ENCODE assay signal across 29 cellular contexts in the genomic region with DNA sequence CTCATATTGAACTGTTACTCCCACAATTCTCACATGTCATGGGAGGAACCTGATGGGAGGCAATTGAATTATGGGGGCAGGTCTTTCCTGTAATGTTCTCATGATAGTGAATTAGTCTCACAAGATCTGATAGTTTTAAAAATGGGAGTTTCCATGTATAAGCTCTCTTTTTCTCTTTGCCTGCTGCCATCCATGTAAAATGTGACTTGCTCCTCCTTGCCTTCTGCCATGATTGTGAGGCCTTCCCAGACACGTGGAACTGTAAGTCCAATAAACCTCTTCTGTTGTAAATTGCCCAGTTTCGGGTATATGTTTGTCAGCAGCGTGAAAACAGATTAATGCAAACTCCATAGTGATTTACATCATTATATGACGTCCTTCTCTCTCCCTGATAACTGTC.
"Had no signal": no experiment of that assay in that cellular context is flagged by ENCODE, and none has a peak within 500 bp of the region (broad histone marks: within the 10 kb centered on the region; RNA-seq: fewer than 3 reads in every experiment).

No MANE protein-coding gene starts in this region.

- H3K36me3 Mint-ChIP-seq: stimulated activated effector memory CD8-positive, alpha-beta T cell treated with anti-CD3 and anti-CD28 coated beads, Interleukin-12 subunit alpha, Interleukin-12 subunit beta, amount 100 ng/mL, for 72 hours; stimulated activated memory B cell treated with anti-CD40 and anti-IgM and Interleukin-4, amounts not matched to agents 10 μg/mL and 1 μg/mL and 100 μg/mL, for 72 hours; stimulated activated naive B cell treated with anti-CD40 and anti-IgM and Interleukin-4, amounts not matched to agents 10 μg/mL and 1 μg/mL and 100 μg/mL, for 72 hours; type B pancreatic cell had no signal

- H3K4me3 ChIP-seq: stomach, suprapubic skin, testis, thoracic aorta, thyroid gland, tibial artery, tibial nerve, transverse colon, upper lobe of left lung, upper lobe of right lung, uterus, vagina had no signal

- H3K27ac Mint-ChIP-seq: stimulated activated effector memory CD8-positive, alpha-beta T cell treated with anti-CD3 and anti-CD28 coated beads, Interleukin-12 subunit alpha, Interleukin-12 subunit beta, amount 100 ng/mL, for 72 hours; stimulated activated memory B cell treated with anti-CD40 and anti-IgM and Interleukin-4, amounts not matched to agents 10 μg/mL and 1 μg/mL and 100 μg/mL, for 72 hours; stimulated activated naive B cell treated with anti-CD40 and anti-IgM and Interleukin-4, amounts not matched to agents 10 μg/mL and 1 μg/mL and 100 μg/mL, for 72 hours; stimulated activated naive CD8-positive, alpha-beta T cell treated with anti-CD3 and anti-CD28 coated beads, Interleukin-15, amount 100 ng/mL, for 72 hours; stimulated activated naive CD8-positive, alpha-beta T cell treated with anti-CD3 and anti-CD28 coated beads, Interleukin-15, Interleukin-2, amounts not matched to agents 100 ng/mL and 50 ng/mL, for 24 hours; type B pancreatic cell had no signal

- H3K27me3 Mint-ChIP-seq: stimulated activated memory B cell treated with anti-CD40 and anti-IgM and Interleukin-4, amounts not matched to agents 10 μg/mL and 1 μg/mL and 100 μg/mL, for 72 hours; stimulated activated naive B cell treated with anti-CD40 and anti-IgM and Interleukin-4, amounts not matched to agents 10 μg/mL and 1 μg/mL and 100 μg/mL, for 72 hours; stimulated activated naive CD8-positive, alpha-beta T cell treated with anti-CD3 and anti-CD28 coated beads, Interleukin-15, amount 100 ng/mL, for 72 hours; stimulated activated naive CD8-positive, alpha-beta T cell treated with anti-CD3 and anti-CD28 coated beads, Interleukin-15, Interleukin-2, amounts not matched to agents 100 ng/mL and 50 ng/mL, for 24 hours; type B pancreatic cell had no signal

- FAIRE-seq: urothelium cell line had no signal

- ATAC-seq: stimulated activated effector memory CD8-positive, alpha-beta T cell treated with anti-CD3 and anti-CD28 coated beads, Interleukin-12 subunit alpha, Interleukin-12 subunit beta, amount 100 ng/mL, for 72 hours; stimulated activated memory B cell treated with anti-CD40 and anti-IgM and Interleukin-4, amounts not matched to agents 10 μg/mL and 1 μg/mL and 100 μg/mL, for 72 hours; stimulated activated naive B cell treated with anti-CD40 and anti-IgM and Interleukin-4, amounts not matched to agents 10 μg/mL and 1 μg/mL and 100 μg/mL, for 72 hours; stimulated activated naive CD8-positive, alpha-beta T cell treated with anti-CD3 and anti-CD28 coated beads, Interleukin-15, amount 100 ng/mL, for 72 hours; stimulated activated naive CD8-positive, alpha-beta T cell treated with anti-CD3 and anti-CD28 coated beads, Interleukin-15, Interleukin-2, amounts not matched to agents 100 U/mL and 50 U/mL, for 24 hours; upper lobe of right lung had no signal

- H3K27ac ChIP-seq: stomach, suprapubic skin, testis, thoracic aorta, thyroid gland, tibial artery, tibial nerve, transverse colon, upper lobe of left lung, upper lobe of right lung, uterus, vagina had no signal

- DNase-seq: stimulated activated CD4-positive, alpha-beta T cell treated with anti-CD3 and anti-CD28 coated beads, Interleukin-2, amount 100 ng/mL, for 48 hours; stimulated activated CD4-positive, alpha-beta T cell treated with anti-CD3 and anti-CD28 coated beads, Interleukin-4, amount 100 ng/mL, for 1 hour; stimulated activated CD4-positive, alpha-beta T cell treated with anti-CD3 and anti-CD28 coated beads, Interleukin-4, amount 100 ng/mL, for 24 hours; stimulated activated CD4-positive, alpha-beta T cell treated with anti-CD3 and anti-CD28 coated beads, Interleukin-4, amount 100 ng/mL, for 4 hours; stimulated activated CD8-positive, alpha-beta memory T cell treated with anti-CD3 and anti-CD28 coated beads, Interleukin-4, amount 100 ng/mL, for 48 hours; stimulated activated naive B cell treated with anti-CD40 and anti-IgM and Interleukin-4, amounts not matched to agents 10 μg/mL and 1 μg/mL and 100 μg/mL, for 72 hours; stimulated activated naive CD4-positive, alpha-beta T cell; stimulated activated naive CD4-positive, alpha-beta T cell treated with Interleukin-2 at 50 U/mL for 16 hours; stimulated activated naive CD8-positive, alpha-beta T cell treated with anti-CD3 and anti-CD28 coated beads, Interleukin-15, amount 100 ng/mL, for 72 hours; stimulated activated naive CD8-positive, alpha-beta T cell treated with anti-CD3 and anti-CD28 coated beads, Interleukin-15, Interleukin-2, amounts not matched to agents 100 U/mL and 50 U/mL, for 24 hours; stomach; substantia nigra; testis; thyroid gland; tibial artery; transverse colon; trophoblast cell; upper lobe of left lung; upper lobe of right lung; uterus had no signal

- H3K9me3 ChIP-seq: suprapubic skin, testis, thoracic aorta, thyroid gland, upper lobe of right lung, uterus, vagina had no signal

- H3K4me1 ChIP-seq: stomach, suprapubic skin, testis, thyroid gland, tibial artery, tibial nerve, transverse colon, upper lobe of left lung, upper lobe of right lung, uterus, vagina had no signal

- H3K27me3 ChIP-seq: stomach, suprapubic skin, testis, thyroid gland, tibial artery, tibial nerve, transverse colon, upper lobe of left lung, upper lobe of right lung, uterus, vagina had no signal

- H3K4me1 Mint-ChIP-seq: stimulated activated effector memory CD8-positive, alpha-beta T cell treated with anti-CD3 and anti-CD28 coated beads, Interleukin-12 subunit alpha, Interleukin-12 subunit beta, amount 100 ng/mL, for 72 hours; stimulated activated memory B cell treated with anti-CD40 and anti-IgM and Interleukin-4, amounts not matched to agents 10 μg/mL and 1 μg/mL and 100 μg/mL, for 72 hours; stimulated activated naive B cell treated with anti-CD40 and anti-IgM and Interleukin-4, amounts not matched to agents 10 μg/mL and 1 μg/mL and 100 μg/mL, for 72 hours; stimulated activated naive CD8-positive, alpha-beta T cell treated with anti-CD3 and anti-CD28 coated beads, Interleukin-15, amount 100 ng/mL, for 72 hours had no signal

- H3K36me3 ChIP-seq: stomach, suprapubic skin, thoracic aorta, thyroid gland, tibial artery, tibial nerve, transverse colon, upper lobe of left lung, upper lobe of right lung, uterus, vagina had no signal

- H3K4me3 Mint-ChIP-seq: stimulated activated effector memory CD8-positive, alpha-beta T cell treated with anti-CD3 and anti-CD28 coated beads, Interleukin-12 subunit alpha, Interleukin-12 subunit beta, amount 100 ng/mL, for 72 hours; stimulated activated memory B cell treated with anti-CD40 and anti-IgM and Interleukin-4, amounts not matched to agents 10 μg/mL and 1 μg/mL and 100 μg/mL, for 72 hours; stimulated activated naive B cell treated with anti-CD40 and anti-IgM and Interleukin-4, amounts not matched to agents 10 μg/mL and 1 μg/mL and 100 μg/mL, for 72 hours; stimulated activated naive CD8-positive, alpha-beta T cell treated with anti-CD3 and anti-CD28 coated beads, Interleukin-15, amount 100 ng/mL, for 72 hours; stimulated activated naive CD8-positive, alpha-beta T cell treated with anti-CD3 and anti-CD28 coated beads, Interleukin-15, Interleukin-2, amounts not matched to agents 100 ng/mL and 50 ng/mL, for 24 hours; type B pancreatic cell had no signal
